8 cellular contexts compared by ENCODE assay signal in the genomic region with DNA sequence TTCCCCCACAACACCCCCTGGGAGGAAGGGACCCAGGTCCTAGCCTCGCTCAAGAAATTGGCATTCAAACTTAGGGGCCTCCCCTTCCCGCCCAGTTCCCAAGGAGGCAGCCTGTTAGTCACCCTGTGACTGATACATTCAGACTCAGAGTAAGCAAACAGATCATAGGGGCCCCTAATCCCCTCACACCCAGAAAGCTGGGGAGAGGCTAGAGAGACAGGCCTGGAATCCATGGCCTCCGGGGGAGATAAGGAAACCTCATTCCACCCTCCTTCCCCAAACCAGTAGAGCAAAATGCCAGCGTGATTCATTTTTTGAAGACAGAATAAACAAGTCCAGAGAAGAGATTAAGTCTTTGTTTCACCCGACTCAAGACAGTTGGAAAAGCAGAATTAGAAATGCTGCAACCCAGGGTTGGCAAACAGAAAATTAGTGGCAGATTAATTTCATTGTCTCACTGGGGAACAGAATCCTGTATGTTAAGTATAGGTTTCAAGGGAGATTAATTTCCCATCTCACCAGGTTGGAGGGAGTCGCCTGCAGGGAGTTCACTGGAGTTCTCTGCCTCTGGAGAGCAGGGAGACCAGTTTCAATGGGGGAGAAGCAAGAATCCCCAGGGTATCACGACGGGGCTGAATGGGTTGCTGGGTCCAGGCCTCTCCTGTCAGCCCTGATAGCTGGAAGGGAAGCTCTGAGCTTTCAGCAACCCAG.
A peak's percentile ranks its signal among the peaks of the same experiment; 100 is the strongest.
DNase-seq lines count a peak whose midpoint lies in the region; ATAC-seq, FAIRE-seq and TF ChIP-seq lines count a peak whose summit lies in the region.

No MANE protein-coding gene starts in this region.

- ATAC-seq in activated T-cell treated with anti-CD3 and anti-CD28 coated beads, Interleukin-2, amount 50 U/mL, for 4 hours, result peak; percentile 60 to 67
- no peak for ATAC-seq in GM18505 (IDR thresholded peaks at IDR 0.05; ENCODE audit: unreplicated experiment)

- H3K9me3 ChIP-seq in HEK293 (ENCODE audit: control insufficient read depth, insufficient read depth, low read depth, low read length), result no peaks in the 10 kb centered on the region
- no peaks in the 10 kb centered on the region for H3K9me3 ChIP-seq in keratinocyte (ENCODE audit: control insufficient read depth, low read depth, low read length)

- no peaks in the 10 kb centered on the region for H3K36me3 ChIP-seq in HEK293 (ENCODE audit: control insufficient read depth in 2 of 2, insufficient read depth in 1 of 2, low read length in 2 of 2)
- no peaks in the 10 kb centered on the region for H3K36me3 ChIP-seq in keratinocyte (ENCODE audit: control insufficient read depth in 2 of 2, extremely low read depth in 1 of 2, insufficient read depth in 2 of 2, low read length in 2 of 2)

- POLR2A ChIA-PET in HEK293 (lab: Yijun Ruan, JAX), result interaction anchor here (0.7 to 3.3 kb wide), 2 partner anchors 12 to 85 kb away, joined by 3 to 43 read pairs; no protein-coding TSS in a partner anchor

- CTCF ChIA-PET in HEK293 (lab: Yijun Ruan, JAX), result interaction anchor here (1.0 to 2.8 kb wide), 5 partner anchors 9 to 90 kb away, joined by 4 to 15 read pairs (median 9); no protein-coding TSS in a partner anchor

- DNase-seq in AG20443 (ENCODE audit: low spot score), result peak; percentile 83
- DNase-seq in activated T-cell treated with anti-CD3 and anti-CD28 coated beads, Interleukin-2, amount 50 U/mL, for 4 hours, result no peak
- DNase-seq in keratinocyte (ENCODE audit: low read depth, low spot score), result peak; percentile 81
- no peak for DNase-seq in cerebellar nuclear complex (lab: John Stamatoyannopoulos, UW)
- no peak for DNase-seq in NCI-H2029 treated with DMSO at 0.1 percent for 48 hours (lab: John Stamatoyannopoulos, UW)
- DNase-seq in NCI-H2196 treated with DMSO at 0.1 percent for 48 hours (lab: John Stamatoyannopoulos, UW; ENCODE audit: unreplicated experiment), result no peak

- TF ChIP-seq CTCF in HEK293 (tag by site-specific recombination; IDR thresholded peaks at IDR 0.05) (no peak), keratinocyte (optimal IDR thresholded peaks at IDR 0.05 in 1 of 3, IDR thresholded peaks at IDR 0.05 in 1 of 3, conservative IDR thresholded peaks at IDR 0.05 in 1 of 3; ENCODE audit: extremely low read depth in 1 of 3, insufficient read depth in 2 of 3, low read length in 3 of 3) (no peak)

- peaks cover 71% of the 10 kb centered on the region for H3K4me1 Mint-ChIP-seq in activated T-cell treated with anti-CD3 and anti-CD28 coated beads, Interleukin-2, amount 50 U/mL, for 4 hours (ENCODE audit: low read depth)

- H3K9me1 ChIP-seq in keratinocyte (ENCODE audit: control insufficient read depth, extremely low read depth, insufficient read depth, low read length), result peaks cover 2% of the 10 kb centered on the region

- no peaks in the 10 kb centered on the region for H3K9me3 Mint-ChIP-seq in activated T-cell treated with anti-CD3 and anti-CD28 coated beads, Interleukin-2, amount 50 U/mL, for 4 hours

- H3K27me3 ChIP-seq in keratinocyte (ENCODE audit: control insufficient read depth, extremely low read depth, insufficient read depth, low read length), result peaks cover 44% of the 10 kb centered on the region

- H3K27me3 Mint-ChIP-seq in activated T-cell treated with anti-CD3 and anti-CD28 coated beads, Interleukin-2, amount 50 U/mL, for 4 hours (ENCODE audit: low read depth), result no peaks in the 10 kb centered on the region

- H3K79me2 ChIP-seq in keratinocyte (ENCODE audit: control insufficient read depth, insufficient read depth, low read length), result no peaks in the 10 kb centered on the region

- peak overlapping the region; percentile 48 for H3K9ac ChIP-seq in keratinocyte (ENCODE audit: control insufficient read depth, extremely low read depth, insufficient read depth, low read length)

- FAIRE-seq in keratinocyte (lab: Jason Lieb, UNC), result no peak

- no peak overlapping the region for H3K4me3 Mint-ChIP-seq in activated T-cell treated with anti-CD3 and anti-CD28 coated beads, Interleukin-2, amount 50 U/mL, for 4 hours

- H2AFZ ChIP-seq in keratinocyte (ENCODE audit: control insufficient read depth, low read length), result no peak overlapping the region

- H3K27ac ChIP-seq in HEK293 (ENCODE audit: extremely low read depth, low read depth, low read length) (peak overlapping the region; percentile 94), keratinocyte (ENCODE audit: control insufficient read depth, insufficient read depth, low read length) (peak overlapping the region; percentile 77)

- no peaks in the 10 kb centered on the region for H3K36me3 Mint-ChIP-seq in activated T-cell treated with anti-CD3 and anti-CD28 coated beads, Interleukin-2, amount 50 U/mL, for 4 hours (ENCODE audit: insufficient read depth)

- H3K4me1 ChIP-seq in HEK293 (ENCODE audit: control insufficient read depth, insufficient read depth, low read length) (peaks cover 40% of the 10 kb centered on the region), keratinocyte (ENCODE audit: control insufficient read depth, extremely low read depth, insufficient read depth, low read length) (peaks cover 49% of the 10 kb centered on the region)

- peak overlapping the region; percentile 77 for H3K4me2 ChIP-seq in keratinocyte (ENCODE audit: control insufficient read depth, extremely low read depth, insufficient read depth, low read depth, low read length)

- H3K4me3 ChIP-seq in HEK293 (ENCODE audit: low read depth, low read length) (no peak overlapping the region), keratinocyte (ENCODE audit: control insufficient read depth in 2 of 3, extremely low read depth in 1 of 3, insufficient read depth in 2 of 3, low read depth in 1 of 3, low read length in 3 of 3) (peak overlapping the region in 1 of 3 experiments; percentile 14)

- H4K20me1 ChIP-seq in keratinocyte (ENCODE audit: control insufficient read depth, extremely low read depth, insufficient read depth, low read length), result peaks cover 5% of the 10 kb centered on the region

- no peak for TF ChIP-seq POLR2A in GM18505 (IDR thresholded peaks at IDR 0.05; ENCODE audit: borderline replicate concordance, extremely low read depth, insufficient read depth, insufficient read length)

- dilution Hi-C loops in keratinocyte (cut with MboI; ENCODE audit: extremely low pct_ligation_motif_present, low sequenced_read_pairs), result no loop called here

TF ChIP-seq in HEK293, 187 proteins besides CTCF, POLR2A, EP300 and RAD21 (continues in another document):
- TF ChIP-seq ZBTB17 (tag by site-specific recombination; IDR thresholded peaks at IDR 0.05) (peak; percentile 32; the same call in 1 of the 2 replicates), ZBTB8A (tag by site-specific recombination; IDR thresholded peaks at IDR 0.05) (0 out of 2 replicates have a peak, but pooled peaks have one; percentile 34), ZNF473 (tag by site-specific recombination; IDR thresholded peaks at IDR 0.05) (no peak), ZNF394 (tag by site-specific recombination; IDR thresholded peaks at IDR 0.05; ENCODE audit: borderline replicate concordance) (0 out of 2 replicates have a peak, but pooled peaks have one; percentile 25), WT1 (tag by site-specific recombination; IDR thresholded peaks at IDR 0.05) (peak; percentile 98), ZNF350 (tag by site-specific recombination; IDR thresholded peaks at IDR 0.05) (no peak), SETDB1 (IDR thresholded peaks at IDR 0.05; ENCODE audit: insufficient read length, low read length) (no peak), AEBP2 (tag by site-specific recombination; IDR thresholded peaks at IDR 0.05; ENCODE audit: borderline replicate concordance) (no peak), INSM2 (tag by site-specific recombination; IDR thresholded peaks at IDR 0.05) (peak; percentile 95), ZNF223 (tag by site-specific recombination; IDR thresholded peaks at IDR 0.05) (no peak), ZNF621 (tag by site-specific recombination; IDR thresholded peaks at IDR 0.05) (no peak), SP2 (tag by site-specific recombination; IDR thresholded peaks at IDR 0.05) (peak; percentile 39)
- TF ChIP-seq, protein P1, sequence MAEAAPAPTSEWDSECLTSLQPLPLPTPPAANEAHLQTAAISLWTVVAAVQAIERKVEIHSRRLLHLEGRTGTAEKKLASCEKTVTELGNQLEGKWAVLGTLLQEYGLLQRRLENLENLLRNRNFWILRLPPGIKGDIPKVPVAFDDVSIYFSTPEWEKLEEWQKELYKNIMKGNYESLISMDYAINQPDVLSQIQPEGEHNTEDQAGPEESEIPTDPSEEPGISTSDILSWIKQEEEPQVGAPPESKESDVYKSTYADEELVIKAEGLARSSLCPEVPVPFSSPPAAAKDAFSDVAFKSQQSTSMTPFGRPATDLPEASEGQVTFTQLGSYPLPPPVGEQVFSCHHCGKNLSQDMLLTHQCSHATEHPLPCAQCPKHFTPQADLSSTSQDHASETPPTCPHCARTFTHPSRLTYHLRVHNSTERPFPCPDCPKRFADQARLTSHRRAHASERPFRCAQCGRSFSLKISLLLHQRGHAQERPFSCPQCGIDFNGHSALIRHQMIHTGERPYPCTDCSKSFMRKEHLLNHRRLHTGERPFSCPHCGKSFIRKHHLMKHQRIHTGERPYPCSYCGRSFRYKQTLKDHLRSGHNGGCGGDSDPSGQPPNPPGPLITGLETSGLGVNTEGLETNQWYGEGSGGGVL (tag by site-specific recombination; IDR thresholded peaks at IDR 0.05), result peak; percentile 97

Comparison
In these comparisons a context has a peak if more than half of its experiments do, and no peak if none do; other contexts are left out.
1. DNase-seq: peak in AG20443 (single experiment) and keratinocyte (single experiment); none in activated T-cell treated with anti-CD3 and anti-CD28 coated beads, Interleukin-2, amount 50 U/mL, for 4 hours (single experiment), cerebellar nuclear complex (0 of 2), NCI-H2029 treated with DMSO at 0.1 percent for 48 hours (single experiment) and NCI-H2196 treated with DMSO at 0.1 percent for 48 hours (single experiment).